Comparison of ENCODE assay signal across 20 cellular contexts in the genomic region with DNA sequence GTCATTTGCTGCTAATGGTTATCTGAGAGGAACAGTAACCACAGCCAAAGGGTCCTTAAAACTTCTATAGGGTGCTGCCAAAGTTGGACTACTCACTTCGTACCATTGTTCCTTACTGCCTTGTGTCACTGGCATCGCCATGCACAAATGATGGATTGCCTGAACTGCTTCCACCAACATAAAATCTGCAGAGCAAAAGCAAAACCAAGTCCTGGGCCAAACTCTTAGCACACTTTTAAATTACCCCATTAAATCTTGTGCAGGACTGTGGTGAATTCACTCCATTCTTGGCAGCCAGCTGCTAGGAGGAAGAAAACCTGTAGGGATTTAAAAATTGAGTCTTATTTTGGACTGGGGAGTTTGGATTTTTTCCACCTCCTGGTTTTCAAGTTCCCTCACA.
"Had no signal": no experiment of that assay in that cellular context is flagged by ENCODE, and none has a peak within 500 bp of the region (broad histone marks: within the 10 kb centered on the region; RNA-seq: fewer than 3 reads in every experiment).

No MANE protein-coding gene starts in this region.

- H3K4me3 Mint-ChIP-seq: memory B cell had no signal

- H3K4me3 ChIP-seq: coronary artery, dorsolateral prefrontal cortex, esophagus muscularis mucosa, gastrocnemius medialis, heart right ventricle, left lung, lower lobe of right lung had no signal

- H3K4me1 Mint-ChIP-seq: memory B cell had no signal

- ATAC-seq: gastrocnemius medialis, heart right ventricle, left cardiac atrium, left lung, left ventricle myocardium superior, lower lobe of right lung had no signal

- H3K27me3 Mint-ChIP-seq: memory B cell had no signal

- DNase-seq: dermis blood vessel endothelial cell; dorsolateral prefrontal cortex; effector CD4-positive, alpha-beta T cell; effector memory CD4-positive, alpha-beta T cell; foreskin fibroblast; foreskin melanocyte; gastrocnemius medialis; glutamatergic neuron; head of caudate nucleus; heart right ventricle; hippocampal formation; left cardiac atrium; left lung; left ventricle myocardium superior; lower lobe of right lung; mesendoderm; midbrain had no signal

- H3K36me3 Mint-ChIP-seq: memory B cell had no signal

- H3K27ac Mint-ChIP-seq: memory B cell had no signal

- H3K9me3 Mint-ChIP-seq: memory B cell had no signal
